ENCODE assay signal across 12 cellular contexts in genomic region chr10:102635377-102635776, GRCh38. TPM values are rescaled to one million over a fixed set of nuclear protein-coding genes. Genes with fewer than 3 reads are reported as not detected.
DNase-seq lines count a peak whose midpoint lies in the region; TF ChIP-seq lines count a peak whose summit lies in the region.
"Had no signal": no experiment of that assay in that cellular context is flagged by ENCODE, and none has a peak within 500 bp of the region (broad histone marks: within the 10 kb centered on the region; RNA-seq: fewer than 3 reads in every experiment).

No MANE protein-coding gene starts in this region.

- H3K27me3 ChIP-seq in spleen (replicated peaks in 1 of 7) (no peaks in the 10 kb centered on the region), ovary (no peaks in the 10 kb centered on the region)
- H3K27me3 ChIP-seq: body of pancreas had no signal

- POLR2A ChIA-PET in activated CD4-positive, alpha-beta T cell treated with anti-CD3 and anti-CD28 coated beads, Interleukin-2, amount 10 ng/mL, durations not matched to agents 7 days and 5 days (lab: Charles Lee), result interaction anchor here (0.8 kb wide), 1 partner anchor 8 kb away, joined by 3 read pairs; no protein-coding TSS in a partner anchor

- H3K36me3 ChIP-seq in spleen (peaks cover 0 to 16% (median 2%) of the 10 kb centered on the region in 6 donors), ovary (no peaks in the 10 kb centered on the region)

- TF ChIP-seq CTCF in spleen (IDR thresholded peaks at IDR 0.05 in 8 of 11, conservative IDR thresholded peaks at IDR 0.05 in 3 of 11), result no peak
- TF ChIP-seq CTCF in osteocyte (IDR thresholded peaks at IDR 0.05), result no peak
- no peak for TF ChIP-seq CTCF in ovary (IDR thresholded peaks at IDR 0.05)

- peaks cover 33 to 63% (median 48%) of the 10 kb centered on the region in 6 donors for H3K4me1 ChIP-seq in spleen
- peaks cover 19% of the 10 kb centered on the region for H3K4me1 ChIP-seq in ovary (ENCODE audit: insufficient read depth)

- WGBS in spleen, 5 donors, result 3 to 14% (median 10%) methylated on average over 4 of the region's 4 CpGs
- WGBS in ovary, 3 donors, result 67 to 78% (median 67%) methylated on average over 4 of the region's 4 CpGs

- CTCF ChIA-PET in activated CD4-positive, alpha-beta T cell treated with anti-CD3 and anti-CD28 coated beads, Interleukin-2, amount 10 ng/mL, durations not matched to agents 7 days and 5 days (lab: Charles Lee), result interaction anchor here (1.6 kb wide), 1 partner anchor 16 kb away, joined by 3 read pairs; no protein-coding TSS in a partner anchor

- intact Hi-C loops in dendritic cell treated with granulocyte-macrophage colony-stimulating factor and Interleukin-4, amounts not matched to agents 40 ng/mL and 50 ng/mL, for 4 days (cut with micrococcal nuclease), result no loop called here
- intact Hi-C loops in spleen (cut with DNase I; ENCODE audit: low total_unique reads), result no loop called here
- intact Hi-C loops in ovary (cut with DNase I), result loop anchor here in 1 of 4 donors (5.0 kb wide), 1 partner anchor 33 kb away; no protein-coding TSS in a partner anchor

- DNase-seq in activated CD4-positive, alpha-beta T cell treated with anti-CD3 and anti-CD28 coated beads, Interleukin-2, amount 10 ng/mL, durations not matched to agents 7 days and 5 days, result peak; percentile 36
- no peak for DNase-seq in activated CD4-positive, alpha-beta T cell treated with anti-CD3 and anti-CD28 coated beads, Interleukin-2, amount 50 U/mL, for 4 hours
- DNase-seq in OCI-M1 (lab: John Stamatoyannopoulos, UW) (peak; percentile 39), spleen (no peak), osteocyte (ENCODE audit: extremely low spot score, unreplicated experiment) (no peak), T-helper 9 cell (no peak), ovary (no peak)
- DNase-seq: body of pancreas, NCI-H82 had no signal

- H3K9me3 ChIP-seq in spleen (no peaks in the 10 kb centered on the region), ovary (no peaks in the 10 kb centered on the region)
- H3K9me3 ChIP-seq: A549, body of pancreas, thoracic aorta had no signal

- H3K4me3 Mint-ChIP-seq in activated CD4-positive, alpha-beta T cell treated with anti-CD3 and anti-CD28 coated beads, Interleukin-2, amount 10 ng/mL, durations not matched to agents 7 days and 5 days, result no peak overlapping the region
- no peak overlapping the region for H3K4me3 Mint-ChIP-seq in dendritic cell treated with granulocyte-macrophage colony-stimulating factor and Interleukin-4, amounts not matched to agents 40 ng/mL and 50 ng/mL, for 4 days
- H3K4me3 Mint-ChIP-seq in osteocyte (ENCODE audit: unreplicated experiment), result no peak overlapping the region

- H3K27ac Mint-ChIP-seq in activated CD4-positive, alpha-beta T cell treated with anti-CD3 and anti-CD28 coated beads, Interleukin-2, amount 10 ng/mL, durations not matched to agents 7 days and 5 days, result peak overlapping the region; percentile 78
- peak overlapping the region; percentile 53 for H3K27ac Mint-ChIP-seq in dendritic cell treated with granulocyte-macrophage colony-stimulating factor and Interleukin-4, amounts not matched to agents 40 ng/mL and 50 ng/mL, for 4 days
- no peak overlapping the region for H3K27ac Mint-ChIP-seq in osteocyte (ENCODE audit: unreplicated experiment)

- TF ChIP-seq POLR2A in spleen (IDR thresholded peaks at IDR 0.05) (no peak), ovary (IDR thresholded peaks at IDR 0.05) (no peak)

- no peak for TF ChIP-seq EP300 in ovary (IDR thresholded peaks at IDR 0.05)

- peaks cover 2% of the 10 kb centered on the region for H3K36me3 Mint-ChIP-seq in activated CD4-positive, alpha-beta T cell treated with anti-CD3 and anti-CD28 coated beads, Interleukin-2, amount 10 ng/mL, durations not matched to agents 7 days and 5 days (ENCODE audit: low read depth)
- peaks cover 19% of the 10 kb centered on the region for H3K36me3 Mint-ChIP-seq in dendritic cell treated with granulocyte-macrophage colony-stimulating factor and Interleukin-4, amounts not matched to agents 40 ng/mL and 50 ng/mL, for 4 days (ENCODE audit: low read depth)
- no peaks in the 10 kb centered on the region for H3K36me3 Mint-ChIP-seq in osteocyte (ENCODE audit: unreplicated experiment)

- peaks cover 59% of the 10 kb centered on the region for H3K4me1 Mint-ChIP-seq in activated CD4-positive, alpha-beta T cell treated with anti-CD3 and anti-CD28 coated beads, Interleukin-2, amount 10 ng/mL, durations not matched to agents 7 days and 5 days
- peaks cover 64% of the 10 kb centered on the region for H3K4me1 Mint-ChIP-seq in dendritic cell treated with granulocyte-macrophage colony-stimulating factor and Interleukin-4, amounts not matched to agents 40 ng/mL and 50 ng/mL, for 4 days (ENCODE audit: low read depth)
- peaks cover 35% of the 10 kb centered on the region for H3K4me1 Mint-ChIP-seq in osteocyte (ENCODE audit: unreplicated experiment)

- H3K4me3 ChIP-seq in spleen, result no peak overlapping the region
- no peak overlapping the region for H3K4me3 ChIP-seq in ovary
- H3K4me3 ChIP-seq: A549, body of pancreas, thoracic aorta had no signal

- no peaks in the 10 kb centered on the region for H3K9me3 Mint-ChIP-seq in activated CD4-positive, alpha-beta T cell treated with anti-CD3 and anti-CD28 coated beads, Interleukin-2, amount 10 ng/mL, durations not matched to agents 7 days and 5 days
- no peaks in the 10 kb centered on the region for H3K9me3 Mint-ChIP-seq in dendritic cell treated with granulocyte-macrophage colony-stimulating factor and Interleukin-4, amounts not matched to agents 40 ng/mL and 50 ng/mL, for 4 days
- H3K9me3 Mint-ChIP-seq in osteocyte (ENCODE audit: unreplicated experiment), result no peaks in the 10 kb centered on the region

- H3K27me3 Mint-ChIP-seq in activated CD4-positive, alpha-beta T cell treated with anti-CD3 and anti-CD28 coated beads, Interleukin-2, amount 10 ng/mL, durations not matched to agents 7 days and 5 days, result no peaks in the 10 kb centered on the region
- H3K27me3 Mint-ChIP-seq in dendritic cell treated with granulocyte-macrophage colony-stimulating factor and Interleukin-4, amounts not matched to agents 40 ng/mL and 50 ng/mL, for 4 days, result peaks cover 1% of the 10 kb centered on the region
- H3K27me3 Mint-ChIP-seq in osteocyte (ENCODE audit: unreplicated experiment), result no peaks in the 10 kb centered on the region

- H3K27ac ChIP-seq in spleen (peak overlapping the region in 7 of 8 donors; percentile 22 to 88 (median 81)), ovary (no peak overlapping the region)
- H3K27ac ChIP-seq: A549, body of pancreas had no signal

RNA-seq across cellular contexts. Expression of gene TRIM8, which starts 8.9 kb away (rescaled TPM):
- total RNA-seq in activated CD4-positive, alpha-beta T cell treated with anti-CD3 and anti-CD28 coated beads, Interleukin-2, amount 10 ng/mL, durations not matched to agents 7 days and 5 days, result 10 to 100 TPM; 40.2 to 42.7 TPM
- 100 to 1,000 TPM in 2 of 7 donors, 10 to 100 TPM in 5; 86.3 to 116 (median 94.9) TPM for total RNA-seq in spleen
- polyA plus RNA-seq in spleen, result 10 to 100 TPM; 23.5 to 37.6 (median 27.0) TPM
- 63.9 and 66.8 TPM in 2 replicates for total RNA-seq in osteocyte
- 100 to 1,000 TPM in 2 of 7 donors, 10 to 100 TPM in 5; 48.5 to 120 (median 91.7) TPM for total RNA-seq in ovary
- 10 to 100 TPM; 74.7 to 84.3 TPM for polyA plus RNA-seq in ovary

Comparison
In these comparisons a context has a peak if more than half of its experiments do, and no peak if none do; other contexts are left out.
1. DNase-seq: peak in activated CD4-positive, alpha-beta T cell treated with anti-CD3 and anti-CD28 coated beads, Interleukin-2, amount 10 ng/mL, durations not matched to agents 7 days and 5 days (single experiment) and OCI-M1 (single experiment); none in activated CD4-positive, alpha-beta T cell treated with anti-CD3 and anti-CD28 coated beads, Interleukin-2, amount 50 U/mL, for 4 hours (0 of 2), spleen (single experiment), osteocyte (single experiment), T-helper 9 cell (single experiment) and ovary (0 of 5).
2. H3K27ac ChIP-seq: peak in spleen (7 of 8); none in ovary (0 of 2).